In genomic region chr4:68375667-68376559, GRCh38 we compare ENCODE assay signal across 8 cellular contexts. TPM values are rescaled to one million over a fixed set of nuclear protein-coding genes. Genes with fewer than 3 reads are reported as not detected.
A peak's percentile ranks its signal among the peaks of the same experiment; 100 is the strongest.
DNase-seq lines count a peak whose midpoint lies in the region; ATAC-seq and TF ChIP-seq lines count a peak whose summit lies in the region.

No MANE protein-coding gene starts in this region.

- DNase-seq in GM10248 (ENCODE audit: extremely low spot score) (peak; percentile 55), SKM-1 (lab: John Stamatoyannopoulos, UW; ENCODE audit: unreplicated experiment) (peak; percentile 36), adrenal gland (peak; percentile 31 to 64 (median 48)), heart right ventricle (peak in 1 of 2 donors; percentile 23), pulmonary artery endothelial cell (ENCODE audit: low read depth, low spot score) (peak; percentile 10), NCI-H2081 treated with DMSO at 0.1 percent for 48 hours (lab: John Stamatoyannopoulos, UW) (no peak)

- TF ChIP-seq POLR2A in adrenal gland (IDR thresholded peaks at IDR 0.05) = no peak

- H3K4me1 ChIP-seq in adrenal gland (replicated peaks in 1 of 2) = no peaks in the 10 kb centered on the region
- H3K4me1 ChIP-seq in heart right ventricle = peaks cover 0 to 6% (median 0%) of the 10 kb centered on the region in 9 donors

- intact Hi-C loops in adrenal gland (cut with DNase I) = loop anchor here (2.0 to 5.0 kb wide), 2 partner anchors 104 to 105 kb away; no protein-coding TSS in a partner anchor
- intact Hi-C loops in heart right ventricle (cut with DNase I) = loop anchor here (1.0 to 5.0 kb wide), 5 partner anchors 34 to 105 kb away; no protein-coding TSS in a partner anchor

- H3K9me3 ChIP-seq in adrenal gland (replicated peaks in 1 of 3) (no peaks in the 10 kb centered on the region), heart right ventricle (no peaks in the 10 kb centered on the region)

- WGBS in adrenal gland, 4 donors = 7 to 16% (median 9%) methylated on average over 19 of the region's 19 CpGs
- WGBS in heart right ventricle, 2 donors = 14 to 15% methylated on average over 19 of the region's 19 CpGs

- H3K27me3 ChIP-seq in adrenal gland = no peaks in the 10 kb centered on the region
- peaks cover 0 to 46% (median 25%) of the 10 kb centered on the region in 7 donors for H3K27me3 ChIP-seq in heart right ventricle

- CTCF ChIA-PET in GM10248 (lab: Yijun Ruan, JAX) = interaction anchor here (0.6 to 4.9 kb wide), 22 partner anchors 8 to 849 kb away, joined by 3 to 38 read pairs (median 4); partner anchors contain the start of gene CENPC

- H3K27ac ChIP-seq in adrenal gland (no peak overlapping the region), heart right ventricle (no peak overlapping the region)

- peak; percentile 68 for TF ChIP-seq CTCF in GM10248 (IDR thresholded peaks at IDR 0.05; ENCODE audit: control extremely low read depth, extremely low read depth, low read depth, missing control alignments)
- TF ChIP-seq CTCF in adrenal gland (IDR thresholded peaks at IDR 0.05) = peak; percentile 78 to 91 (median 80)
- TF ChIP-seq CTCF in heart right ventricle (IDR thresholded peaks at IDR 0.05) = peak; percentile 58 to 85 (median 78)

- no peak for TF ChIP-seq EP300 in Ishikawa (IDR thresholded peaks at IDR 0.05; ENCODE audit: borderline replicate concordance)

- peak; percentile 91 for TF ChIP-seq RAD21 in Ishikawa (IDR thresholded peaks at IDR 0.05; ENCODE audit: low read depth)

- H3K36me3 ChIP-seq in adrenal gland (replicated peaks in 1 of 2) = no peaks in the 10 kb centered on the region
- H3K36me3 ChIP-seq in heart right ventricle = no peaks in the 10 kb centered on the region

- POLR2A ChIA-PET in GM10248 (lab: Yijun Ruan, JAX) = no interaction called here

- ATAC-seq in GM21825 (IDR thresholded peaks at IDR 0.05; ENCODE audit: unreplicated experiment) (peak; percentile 76), heart right ventricle (peak in 5 of 8 donors; percentile 47 to 63 (median 56))

- H3K4me3 ChIP-seq in adrenal gland = no peak overlapping the region
- no peak overlapping the region for H3K4me3 ChIP-seq in heart right ventricle

TF ChIP-seq in Ishikawa, 13 proteins besides CTCF, POLR2A, EP300 and RAD21:
- no peak for TF ChIP-seq CEBPB (IDR thresholded peaks at IDR 0.05)
- no peak for TF ChIP-seq NFIC (IDR thresholded peaks at IDR 0.05)
- TF ChIP-seq TAF1 (IDR thresholded peaks at IDR 0.05; ENCODE audit: low read depth) = no peak
- no peak for TF ChIP-seq USF1 (IDR thresholded peaks at IDR 0.05)
- no peak for TF ChIP-seq FOXM1 (IDR thresholded peaks at IDR 0.05; ENCODE audit: borderline replicate concordance, low read depth)
- TF ChIP-seq YY1 (IDR thresholded peaks at IDR 0.05; ENCODE audit: low read depth) = no peak
- no peak for TF ChIP-seq TEAD4 (IDR thresholded peaks at IDR 0.05)
- TF ChIP-seq REST (IDR thresholded peaks at IDR 0.05; ENCODE audit: low read depth) = no peak
- no peak for TF ChIP-seq CREB1 (IDR thresholded peaks at IDR 0.05; ENCODE audit: low read depth)

RNA-seq across cellular contexts. Expression of gene YTHDC1, which starts 26.0 kb away (rescaled TPM):
- 10 to 100 TPM; 24.6 to 63.0 (median 45.4) TPM for total RNA-seq in adrenal gland
- 10 to 100 TPM; 29.4 to 64.0 (median 51.7) TPM for polyA plus RNA-seq in adrenal gland
- 10 to 100 TPM; 42.4 to 65.0 (median 52.4) TPM for total RNA-seq in heart right ventricle
- 10 to 100 TPM; 19.8 to 45.7 TPM for polyA plus RNA-seq in heart right ventricle
- 40.4 and 48.4 TPM in 2 replicates for total RNA-seq in pulmonary artery endothelial cell
